17 cellular contexts compared by ENCODE assay signal in the genomic region with DNA sequence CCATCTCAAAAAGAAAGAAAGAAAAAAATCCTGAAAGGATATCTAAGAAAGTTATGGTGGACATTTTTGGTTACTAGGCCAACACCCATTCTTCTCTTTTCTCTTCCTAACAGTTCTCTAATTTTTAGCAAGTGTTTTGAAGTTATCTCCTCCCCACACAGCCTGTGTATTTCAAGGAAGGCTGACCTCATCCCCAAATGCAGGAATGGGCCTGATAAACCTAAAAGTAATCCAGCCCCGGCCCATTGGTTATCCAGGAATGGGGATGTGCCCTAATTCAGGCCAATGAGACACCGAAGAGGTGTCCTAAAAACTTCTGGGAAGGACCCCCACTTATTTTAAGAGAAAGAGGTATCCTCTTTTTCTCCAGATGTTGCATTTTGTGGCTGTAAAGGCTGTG. TPM values are rescaled to one million over a fixed set of nuclear protein-coding genes. Genes with fewer than 3 reads are reported as not detected.
"Had no signal": no experiment of that assay in that cellular context is flagged by ENCODE, and none has a peak within 500 bp of the region (broad histone marks: within the 10 kb centered on the region; RNA-seq: fewer than 3 reads in every experiment).

No MANE protein-coding gene starts in this region.

- H3K79me2 ChIP-seq: parathyroid adenoma had no signal

- H3K4me1 Mint-ChIP-seq: nephron; stimulated activated memory B cell treated with anti-CD40 and anti-IgM and Interleukin-4, amounts not matched to agents 10 μg/mL and 1 μg/mL and 100 μg/mL, for 72 hours had no signal

- H3K4me3 ChIP-seq: esophagus squamous epithelium, prostate gland, right lobe of liver, tibial artery, upper lobe of right lung, vagina had no signal

- H3K27me3 ChIP-seq: esophagus squamous epithelium, right lobe of liver, tibial artery, upper lobe of right lung, vagina had no signal

- H3K36me3 Mint-ChIP-seq: stimulated activated memory B cell treated with anti-CD40 and anti-IgM and Interleukin-4, amounts not matched to agents 10 μg/mL and 1 μg/mL and 100 μg/mL, for 72 hours had no signal

- H3K9ac ChIP-seq: parathyroid adenoma had no signal

- H3K4me3 Mint-ChIP-seq: dendritic cell treated with granulocyte-macrophage colony-stimulating factor and Interleukin-4, amounts not matched to agents 40 ng/mL and 50 ng/mL, for 4 days; nephron; stimulated activated memory B cell treated with anti-CD40 and anti-IgM and Interleukin-4, amounts not matched to agents 10 μg/mL and 1 μg/mL and 100 μg/mL, for 72 hours; stimulated activated naive CD8-positive, alpha-beta T cell treated with anti-CD3 and anti-CD28 coated beads, Interleukin-15, Interleukin-2, amounts not matched to agents 100 ng/mL and 50 ng/mL, for 24 hours had no signal

- ATAC-seq: left lobe of liver; right lobe of liver; stimulated activated memory B cell treated with anti-CD40 and anti-IgM and Interleukin-4, amounts not matched to agents 10 μg/mL and 1 μg/mL and 100 μg/mL, for 72 hours had no signal

- H3K9me3 Mint-ChIP-seq: stimulated activated naive CD8-positive, alpha-beta T cell treated with anti-CD3 and anti-CD28 coated beads, Interleukin-15, Interleukin-2, amounts not matched to agents 100 ng/mL and 50 ng/mL, for 24 hours had no signal

- DNase-seq: esophagus squamous epithelium; foreskin fibroblast; hippocampal formation; occipital lobe; right lobe of liver; stimulated activated CD4-positive, alpha-beta T cell treated with anti-CD3 and anti-CD28 coated beads, Interleukin-4, amount 100 ng/mL, for 1 hour; upper lobe of right lung had no signal

- H3K9me3 ChIP-seq: prostate gland, right lobe of liver, tibial artery, vagina had no signal

- H2AFZ ChIP-seq: parathyroid adenoma had no signal

- H3K27ac Mint-ChIP-seq: dendritic cell treated with granulocyte-macrophage colony-stimulating factor and Interleukin-4, amounts not matched to agents 40 ng/mL and 50 ng/mL, for 4 days; nephron; stimulated activated memory B cell treated with anti-CD40 and anti-IgM and Interleukin-4, amounts not matched to agents 10 μg/mL and 1 μg/mL and 100 μg/mL, for 72 hours had no signal

- H3K4me1 ChIP-seq: esophagus squamous epithelium, parathyroid adenoma, prostate gland, right lobe of liver, tibial artery, upper lobe of right lung, vagina had no signal

- H3K36me3 ChIP-seq: esophagus squamous epithelium, prostate gland, right lobe of liver, tibial artery, upper lobe of right lung, vagina had no signal

RNA-seq across cellular contexts. Expression of gene F2RL1, which starts 56.3 kb away (rescaled TPM):
- total RNA-seq: myocyte had no signal
